Comparison of ENCODE assay signal across 15 cellular contexts in the genomic region with DNA sequence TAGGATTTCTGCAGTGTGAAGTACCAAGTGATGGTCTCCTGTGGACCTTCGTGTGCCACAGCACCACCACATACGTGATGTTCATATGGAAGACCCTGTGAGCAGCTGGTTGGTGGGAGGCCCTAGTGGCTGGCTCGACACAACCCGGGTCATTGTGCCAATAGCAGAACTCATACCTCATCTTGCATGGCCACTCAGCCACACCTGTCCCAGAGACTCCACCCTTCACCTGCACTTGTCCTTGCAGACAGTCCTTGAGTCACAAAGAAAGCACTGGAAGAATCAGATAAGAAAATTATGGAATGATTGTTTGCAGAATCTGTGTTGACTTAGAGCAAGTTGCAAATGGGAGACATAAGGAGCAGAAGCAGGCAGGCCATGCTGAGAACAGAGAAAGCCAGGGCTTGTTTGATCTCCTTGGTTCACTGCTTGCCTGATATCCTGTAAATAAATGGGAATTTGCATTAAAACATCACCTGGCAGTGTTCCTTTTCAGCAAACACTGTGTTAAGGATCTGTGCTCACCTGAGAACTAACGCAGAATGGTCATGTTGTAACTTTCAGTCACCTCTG.
"Had no signal": no experiment of that assay in that cellular context is flagged by ENCODE, and none has a peak within 500 bp of the region (broad histone marks: within the 10 kb centered on the region; RNA-seq: fewer than 3 reads in every experiment).

No MANE protein-coding gene starts in this region.

- DNase-seq: activated naive CD4-positive, alpha-beta T cell treated with Interleukin-2 at 50 U/mL for 16 hours; activated T-cell treated with anti-CD3 and anti-CD28 coated beads for 4 hours; aorta; foreskin melanocyte; head of caudate nucleus; immature natural killer cell; midbrain; naive thymus-derived CD4-positive, alpha-beta T cell; stimulated activated CD4-positive, alpha-beta T cell treated with anti-CD3 and anti-CD28 coated beads, Interleukin-4, amount 100 ng/mL, for 1 hour; stimulated activated naive B cell treated with anti-CD40 and anti-IgM and Interleukin-4, amounts not matched to agents 10 μg/mL and 1 μg/mL and 100 μg/mL, for 72 hours had no signal

- H3K27me3 ChIP-seq: tibial nerve had no signal

- H3K4me1 ChIP-seq: parathyroid adenoma, tibial nerve had no signal

- H3K4me3 ChIP-seq: lung, tibial nerve had no signal

- H3K36me3 ChIP-seq: tibial nerve had no signal

- H3K27ac ChIP-seq: epithelial cell of prostate, parathyroid adenoma, tibial nerve had no signal

- ATAC-seq: activated CD4-positive, CD25-positive, alpha-beta regulatory T cell treated with anti-CD3 and anti-CD28 coated beads, Interleukin-2, amount 50 U/mL, for 24 hours; naive thymus-derived CD4-positive, alpha-beta T cell; stimulated activated naive B cell treated with anti-CD40 and anti-IgM and Interleukin-4, amounts not matched to agents 10 μg/mL and 1 μg/mL and 100 μg/mL, for 72 hours had no signal
